31 cellular contexts compared by ENCODE assay signal in genomic region chr2:182004945-182005344, GRCh38.
"Had no signal": no experiment of that assay in that cellular context is flagged by ENCODE, and none has a peak within 500 bp of the region (broad histone marks: within the 10 kb centered on the region; RNA-seq: fewer than 3 reads in every experiment).

No MANE protein-coding gene starts in this region.

- DNase-seq: activated B cell treated with CpG ODN at 0.5 μM for 24 hours; activated CD4-positive, alpha-beta memory T cell treated with anti-CD3 and anti-CD28 coated beads for 36 hours; activated CD4-positive, alpha-beta T cell treated with anti-CD3 and anti-CD28 coated beads for 4 hours; activated CD4-positive, alpha-beta T cell treated with anti-CD3 and anti-CD28 coated beads, Interleukin-2, amount 10 ng/mL, durations not matched to agents 24 days and 14 days; activated CD4-positive, alpha-beta T cell treated with anti-CD3 and anti-CD28 coated beads, Interleukin-2, amount 50 U/mL, for 1 hour; activated CD4-positive, alpha-beta T cell treated with anti-CD3 and anti-CD28 coated beads, Interleukin-2, amount 50 U/mL, for 4 hours; activated CD4-positive, CD25-positive, alpha-beta regulatory T cell treated with anti-CD3 and anti-CD28 coated beads, Interleukin-2, amount 50 U/mL, for 72 hours; activated CD8-positive, alpha-beta memory T cell treated with anti-CD3 and anti-CD28 coated beads, Interleukin-2, amount 50 U/mL, for 4 hours; activated CD8-positive, alpha-beta T cell treated with anti-CD3 and anti-CD28 coated beads for 36 hours; activated effector memory CD4-positive, alpha-beta T cell treated with anti-CD3 and anti-CD28 coated beads, Interleukin-2, amount 50 U/mL, for 16 hours; activated gamma-delta T cell treated with Interleukin-2 at 50 U/mL for 16 hours; activated naive CD4-positive, alpha-beta T cell; activated naive CD4-positive, alpha-beta T cell treated with anti-CD3 and anti-CD28 coated beads for 36 hours; activated naive CD4-positive, alpha-beta T cell treated with anti-CD3 and anti-CD28 coated beads, Interleukin-2, amount 50 U/mL, for 16 hours; activated naive CD8-positive, alpha-beta T cell treated with anti-CD3 and anti-CD28 coated beads for 36 hours; activated T-cell treated with anti-CD3 and anti-CD28 coated beads for 4 hours; activated T-cell treated with anti-CD3 and anti-CD28 coated beads, Interleukin-2, amount 50 U/mL, for 1 hour; activated T-cell treated with anti-CD3 and anti-CD28 coated beads, Interleukin-2, amount 50 U/mL, for 4 hours; activated T-cell treated with anti-CD3 and anti-CD28 coated beads, Interleukin-2, amount 50 U/mL, for 72 hours; adrenal gland; amniotic stem cell; aorta; body of pancreas; brain microvascular endothelial cell; central memory CD4-positive, alpha-beta T cell; T-helper 2 cell; T-helper 9 cell had no signal

- H3K27ac ChIP-seq: adrenal gland, body of pancreas, brain microvascular endothelial cell, breast epithelium, VCaP had no signal

- H3K4me3 ChIP-seq: adrenal gland, body of pancreas, breast epithelium had no signal

- ATAC-seq: activated CD8-positive, alpha-beta T cell treated with anti-CD3 and anti-CD28 coated beads for 36 hours; activated naive CD4-positive, alpha-beta T cell treated with anti-CD3 and anti-CD28 coated beads, Interleukin-2, amount 50 U/mL, for 72 hours; activated T-cell treated with anti-CD3 and anti-CD28 coated beads, Interleukin-2, amount 50 U/mL, for 4 hours; activated T-cell treated with anti-CD3 and anti-CD28 coated beads, Interleukin-2, amount 50 U/mL, for 72 hours; activated T-helper 17 cell treated with anti-CD3 and anti-CD28 coated beads, Interleukin-2, amount 50 U/mL, for 72 hours; body of pancreas had no signal
